8 cellular contexts compared by ENCODE assay signal in genomic region chr15:98873441-98874218, GRCh38.
A peak's percentile ranks its signal among the peaks of the same experiment; 100 is the strongest.
DNase-seq lines count a peak whose midpoint lies in the region; ATAC-seq and TF ChIP-seq lines count a peak whose summit lies in the region.

No MANE protein-coding gene starts in this region.

- TF ChIP-seq CTCF in kidney epithelial cell (IDR thresholded peaks at IDR 0.05; ENCODE audit: insufficient read depth, low read length, poor library complexity, severe bottlenecking): peak; percentile 10

- no peaks in the 10 kb centered on the region for H3K27me3 ChIP-seq in kidney epithelial cell (ENCODE audit: control insufficient read depth, insufficient read depth, low read length)

- no peak overlapping the region for H3K4me3 ChIP-seq in kidney epithelial cell (ENCODE audit: low read depth, low read length)

- ATAC-seq in HG03060 (IDR thresholded peaks at IDR 0.05; ENCODE audit: low read depth, unreplicated experiment) (peak; percentile 61), HG02884 (IDR thresholded peaks at IDR 0.05; ENCODE audit: unreplicated experiment) (no peak)

- no peaks in the 10 kb centered on the region for H3K36me3 ChIP-seq in kidney epithelial cell (ENCODE audit: control insufficient read depth, insufficient read depth, low read length)

- DNase-seq in DMS 273 (lab: John Stamatoyannopoulos, UW; ENCODE audit: unreplicated experiment) (peak; percentile 47), T1000 (lab: John Stamatoyannopoulos, UW) (peak; percentile 37), kidney epithelial cell (ENCODE audit: low read depth) (no peak), NCI-H2196 (lab: John Stamatoyannopoulos, UW; ENCODE audit: unreplicated experiment) (no peak), hippocampal formation (lab: John Stamatoyannopoulos, UW) (no peak), NCI-H1105 (lab: John Stamatoyannopoulos, UW) (no peak)

Comparison
In these comparisons a context has a peak if more than half of its experiments do, and no peak if none do; other contexts are left out.
1. DNase-seq: peak in DMS 273 (single experiment) and T1000 (single experiment); none in kidney epithelial cell (single experiment), NCI-H2196 (single experiment), hippocampal formation (0 of 2) and NCI-H1105 (single experiment).